In genomic region chr12:54977155-54977554, GRCh38 we compare ENCODE assay signal across 12 cellular contexts. TPM values are rescaled to one million over a fixed set of nuclear protein-coding genes. Genes with fewer than 3 reads are reported as not detected.
DNase-seq lines count a peak whose midpoint lies in the region; TF ChIP-seq lines count a peak whose summit lies in the region.
"Had no signal": no experiment of that assay in that cellular context is flagged by ENCODE, and none has a peak within 500 bp of the region (broad histone marks: within the 10 kb centered on the region; RNA-seq: fewer than 3 reads in every experiment).

No MANE protein-coding gene starts in this region.

- DNase-seq in ELR (ENCODE audit: low read depth) (peak; percentile 65), RKO (ENCODE audit: low spot score) (peak; percentile 42), dorsolateral prefrontal cortex (no peak), retinal pigment epithelial cell (ENCODE audit: low read depth) (peak; percentile 25), NCI-H1436 (lab: John Stamatoyannopoulos, UW) (no peak), NCI-H187 treated with DMSO at 0.1 percent for 48 hours (lab: John Stamatoyannopoulos, UW) (no peak)
- DNase-seq in stimulated activated CD8-positive, alpha-beta memory T cell treated with anti-CD3 and anti-CD28 coated beads, Interleukin-4, amount 100 ng/mL, for 48 hours, result no peak
- DNase-seq: stimulated activated CD4-positive, alpha-beta T cell treated with anti-CD3 and anti-CD28 coated beads, Interleukin-15, amount 100 ng/mL, for 24 hours; substantia nigra had no signal

- H3K4me3 ChIP-seq in dorsolateral prefrontal cortex (no peak overlapping the region), retinal pigment epithelial cell (ENCODE audit: low read length) (no peak overlapping the region)

- no peak for TF ChIP-seq CTCF in dorsolateral prefrontal cortex (IDR thresholded peaks at IDR 0.05 in 54 of 56, conservative IDR thresholded peaks at IDR 0.05 in 2 of 56; ENCODE audit: low read depth in 1 of 56, partially characterized antibody in 56 of 56)
- no peak for TF ChIP-seq CTCF in retinal pigment epithelial cell (conservative IDR thresholded peaks at IDR 0.05; ENCODE audit: low read depth, low read length)

- H3K27ac ChIP-seq in dorsolateral prefrontal cortex, result peak overlapping the region in 36 of 59 donors; percentile 1 to 88 (median 74)

- no peaks in the 10 kb centered on the region for H3K27me3 ChIP-seq in dorsolateral prefrontal cortex

- intact Hi-C loops in dorsolateral prefrontal cortex (cut with DNase I), result no loop called here

RNA-seq across cellular contexts. Expression of gene TESPA1, which starts 7.4 kb away (rescaled TPM):
- total RNA-seq in dorsolateral prefrontal cortex, result 100 to 1,000 TPM in 98 of 120 experiments, 10 to 100 TPM in 22; 34.4 to 265 (median 138) TPM
- total RNA-seq: lung microvascular endothelial cell, NCI-H460 had no signal

RNA-seq across cellular contexts. Expression of gene NEUROD4, which starts 42.6 kb away (rescaled TPM):
- total RNA-seq in dorsolateral prefrontal cortex, result under 1 TPM in 11 of 120 experiments, not detected in 109; 0.10 to 0.18 (median 0.13) TPM
- total RNA-seq: esophagus mucosa, lung microvascular endothelial cell, NCI-H460 had no signal

Comparison
In these comparisons a context has a peak if more than half of its experiments do, and no peak if none do; other contexts are left out.
1. DNase-seq: peak in ELR (single experiment), RKO (single experiment) and retinal pigment epithelial cell (single experiment); none in dorsolateral prefrontal cortex (0 of 10), stimulated activated CD8-positive, alpha-beta memory T cell treated with anti-CD3 and anti-CD28 coated beads, Interleukin-4, amount 100 ng/mL, for 48 hours (single experiment), NCI-H1436 (single experiment) and NCI-H187 treated with DMSO at 0.1 percent for 48 hours (single experiment).